In genomic region chr3:131503328-131503650, GRCh38 we compare ENCODE assay signal across 1 cellular context.
TF ChIP-seq lines count a peak whose summit lies in the region.

No MANE protein-coding gene starts in this region.

TF ChIP-seq in K562, 482 proteins besides CTCF, POLR2A, EP300 and RAD21 (continued from another document):
- no peak for TF ChIP-seq ZZZ3 (IDR thresholded peaks at IDR 0.05)
